9 cellular contexts compared by ENCODE assay signal in the genomic region with DNA sequence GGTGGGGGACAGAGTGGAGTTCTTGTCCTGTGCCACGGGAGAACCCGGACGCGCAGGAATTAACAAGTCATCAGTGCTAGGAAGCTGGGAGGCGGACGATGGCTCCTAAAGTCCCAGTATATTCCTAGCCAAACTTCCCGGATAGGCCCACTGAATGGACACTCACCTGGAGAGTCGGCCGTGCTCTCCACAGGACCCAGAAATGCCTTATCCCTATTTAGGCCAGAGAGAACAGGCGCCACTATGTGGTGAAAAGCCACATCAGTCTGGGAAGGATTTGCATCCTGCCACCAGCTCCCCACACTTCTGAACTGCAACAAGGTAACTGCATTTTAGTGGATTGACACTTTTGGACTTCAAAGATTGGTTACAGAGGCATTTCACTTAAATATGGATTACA. TPM values are rescaled to one million over a fixed set of nuclear protein-coding genes. Genes with fewer than 3 reads are reported as not detected.
DNase-seq lines count a peak whose midpoint lies in the region; ATAC-seq and TF ChIP-seq lines count a peak whose summit lies in the region.
"Had no signal": no experiment of that assay in that cellular context is flagged by ENCODE, and none has a peak within 500 bp of the region (broad histone marks: within the 10 kb centered on the region; RNA-seq: fewer than 3 reads in every experiment).

No MANE protein-coding gene starts in this region.

- peaks cover 10% of the 10 kb centered on the region for H3K4me1 Mint-ChIP-seq in activated CD4-positive, alpha-beta T cell treated with anti-CD3 and anti-CD28 coated beads, Interleukin-2, amount 10 ng/mL, durations not matched to agents 24 days and 14 days

- ATAC-seq in lower lobe of right lung: peak; percentile 67 to 79

- H3K27ac ChIP-seq in lower lobe of right lung: no peak overlapping the region

- H3K4me3 Mint-ChIP-seq in activated CD4-positive, alpha-beta T cell treated with anti-CD3 and anti-CD28 coated beads, Interleukin-2, amount 10 ng/mL, durations not matched to agents 24 days and 14 days: peak overlapping the region; percentile 82

- H3K36me3 ChIP-seq in lower lobe of right lung: no peaks in the 10 kb centered on the region

- H3K4me3 ChIP-seq in choroid plexus epithelial cell (ENCODE audit: low read depth, low read length): no peak overlapping the region
- peak overlapping the region; percentile 64 for H3K4me3 ChIP-seq in lower lobe of right lung

- H3K9me3 ChIP-seq in lower lobe of right lung: no peaks in the 10 kb centered on the region

- peaks cover 27% of the 10 kb centered on the region for H3K27me3 Mint-ChIP-seq in activated CD4-positive, alpha-beta T cell treated with anti-CD3 and anti-CD28 coated beads, Interleukin-2, amount 10 ng/mL, durations not matched to agents 24 days and 14 days

- no peak overlapping the region for H3K27ac Mint-ChIP-seq in activated CD4-positive, alpha-beta T cell treated with anti-CD3 and anti-CD28 coated beads, Interleukin-2, amount 10 ng/mL, durations not matched to agents 24 days and 14 days

- H3K27me3 ChIP-seq in lower lobe of right lung (ENCODE audit: low read depth): peaks cover 20% of the 10 kb centered on the region

- no peaks in the 10 kb centered on the region for H3K9me3 Mint-ChIP-seq in activated CD4-positive, alpha-beta T cell treated with anti-CD3 and anti-CD28 coated beads, Interleukin-2, amount 10 ng/mL, durations not matched to agents 24 days and 14 days

- no peaks in the 10 kb centered on the region for H3K36me3 Mint-ChIP-seq in activated CD4-positive, alpha-beta T cell treated with anti-CD3 and anti-CD28 coated beads, Interleukin-2, amount 10 ng/mL, durations not matched to agents 24 days and 14 days (ENCODE audit: low read depth)

- H3K4me1 ChIP-seq in lower lobe of right lung: no peaks in the 10 kb centered on the region

- DNase-seq in activated CD4-positive, alpha-beta T cell treated with anti-CD3 and anti-CD28 coated beads, Interleukin-2, amount 10 ng/mL, durations not matched to agents 24 days and 14 days: no peak
- no peak for DNase-seq in activated CD4-positive, alpha-beta T cell treated with anti-CD3 and anti-CD28 coated beads for 48 hours
- DNase-seq in NCI-H345 (lab: John Stamatoyannopoulos, UW) (peak; percentile 52), choroid plexus epithelial cell (ENCODE audit: low read depth) (peak; percentile 39), lower lobe of right lung (no peak), epidermal melanocyte (ENCODE audit: insufficient read length, low spot score) (no peak), cortex of kidney (lab: John Stamatoyannopoulos, UW) (no peak), activated gamma-delta T cell (lab: John Stamatoyannopoulos, UW) (no peak)

- TF ChIP-seq CTCF in choroid plexus epithelial cell (conservative IDR thresholded peaks at IDR 0.05; ENCODE audit: low read depth, low read length) (peak; percentile 56), lower lobe of right lung (IDR thresholded peaks at IDR 0.05) (no peak)

- intact Hi-C loops in activated CD4-positive, alpha-beta T cell treated with anti-CD3 and anti-CD28 coated beads, Interleukin-2, amount 10 ng/mL, durations not matched to agents 24 days and 14 days (cut with micrococcal nuclease): no loop called here
- intact Hi-C loops in lower lobe of right lung (cut with DNase I): no loop called here

RNA-seq across cellular contexts. Expression of gene CFAP299, which starts 1.1 kb away (rescaled TPM):
- total RNA-seq in activated CD4-positive, alpha-beta T cell treated with anti-CD3 and anti-CD28 coated beads, Interleukin-2, amount 10 ng/mL, durations not matched to agents 24 days and 14 days: not detected in 2 replicates
- 5.1 TPM for total RNA-seq in lower lobe of right lung
- total RNA-seq: aorta had no signal

Comparison
In these comparisons a context has a peak if more than half of its experiments do, and no peak if none do; other contexts are left out.
1. DNase-seq: peak in NCI-H345 (single experiment) and choroid plexus epithelial cell (single experiment); none in activated CD4-positive, alpha-beta T cell treated with anti-CD3 and anti-CD28 coated beads, Interleukin-2, amount 10 ng/mL, durations not matched to agents 24 days and 14 days (single experiment), activated CD4-positive, alpha-beta T cell treated with anti-CD3 and anti-CD28 coated beads for 48 hours (single experiment), lower lobe of right lung (single experiment), epidermal melanocyte (single experiment), cortex of kidney (single experiment) and activated gamma-delta T cell (single experiment).